ENCODE assay signal across 2 cellular contexts in the genomic region with DNA sequence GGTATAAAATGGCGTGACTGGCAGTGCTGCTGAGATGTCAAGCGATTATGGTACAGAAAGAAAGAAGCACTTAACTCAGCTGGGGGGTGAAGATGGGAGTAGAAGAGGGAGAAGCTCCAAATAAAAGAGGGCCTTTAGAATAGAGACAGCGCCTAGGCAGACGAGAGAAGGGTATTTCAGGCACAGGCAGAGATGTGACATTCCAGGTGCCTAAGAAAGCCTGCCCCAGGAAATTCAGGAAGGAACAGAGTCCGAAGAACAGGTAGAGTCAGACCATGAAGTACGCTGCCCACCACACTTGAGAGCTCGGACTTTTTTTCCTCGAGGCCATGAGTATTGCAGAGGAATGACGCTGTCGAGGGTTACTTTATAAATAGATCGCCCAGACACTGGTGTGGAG.
TF ChIP-seq lines count a peak whose summit lies in the region.

No MANE protein-coding gene starts in this region.

TF ChIP-seq in GM23338, 12 proteins besides CTCF, POLR2A, EP300 and RAD21 (continued from another document):
- TF ChIP-seq, protein P1, sequence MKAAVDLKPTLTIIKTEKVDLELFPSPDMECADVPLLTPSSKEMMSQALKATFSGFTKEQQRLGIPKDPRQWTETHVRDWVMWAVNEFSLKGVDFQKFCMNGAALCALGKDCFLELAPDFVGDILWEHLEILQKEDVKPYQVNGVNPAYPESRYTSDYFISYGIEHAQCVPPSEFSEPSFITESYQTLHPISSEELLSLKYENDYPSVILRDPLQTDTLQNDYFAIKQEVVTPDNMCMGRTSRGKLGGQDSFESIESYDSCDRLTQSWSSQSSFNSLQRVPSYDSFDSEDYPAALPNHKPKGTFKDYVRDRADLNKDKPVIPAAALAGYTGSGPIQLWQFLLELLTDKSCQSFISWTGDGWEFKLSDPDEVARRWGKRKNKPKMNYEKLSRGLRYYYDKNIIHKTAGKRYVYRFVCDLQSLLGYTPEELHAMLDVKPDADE (IDR thresholded peaks at IDR 0.05), result no peak
- TF ChIP-seq, protein P2, sequence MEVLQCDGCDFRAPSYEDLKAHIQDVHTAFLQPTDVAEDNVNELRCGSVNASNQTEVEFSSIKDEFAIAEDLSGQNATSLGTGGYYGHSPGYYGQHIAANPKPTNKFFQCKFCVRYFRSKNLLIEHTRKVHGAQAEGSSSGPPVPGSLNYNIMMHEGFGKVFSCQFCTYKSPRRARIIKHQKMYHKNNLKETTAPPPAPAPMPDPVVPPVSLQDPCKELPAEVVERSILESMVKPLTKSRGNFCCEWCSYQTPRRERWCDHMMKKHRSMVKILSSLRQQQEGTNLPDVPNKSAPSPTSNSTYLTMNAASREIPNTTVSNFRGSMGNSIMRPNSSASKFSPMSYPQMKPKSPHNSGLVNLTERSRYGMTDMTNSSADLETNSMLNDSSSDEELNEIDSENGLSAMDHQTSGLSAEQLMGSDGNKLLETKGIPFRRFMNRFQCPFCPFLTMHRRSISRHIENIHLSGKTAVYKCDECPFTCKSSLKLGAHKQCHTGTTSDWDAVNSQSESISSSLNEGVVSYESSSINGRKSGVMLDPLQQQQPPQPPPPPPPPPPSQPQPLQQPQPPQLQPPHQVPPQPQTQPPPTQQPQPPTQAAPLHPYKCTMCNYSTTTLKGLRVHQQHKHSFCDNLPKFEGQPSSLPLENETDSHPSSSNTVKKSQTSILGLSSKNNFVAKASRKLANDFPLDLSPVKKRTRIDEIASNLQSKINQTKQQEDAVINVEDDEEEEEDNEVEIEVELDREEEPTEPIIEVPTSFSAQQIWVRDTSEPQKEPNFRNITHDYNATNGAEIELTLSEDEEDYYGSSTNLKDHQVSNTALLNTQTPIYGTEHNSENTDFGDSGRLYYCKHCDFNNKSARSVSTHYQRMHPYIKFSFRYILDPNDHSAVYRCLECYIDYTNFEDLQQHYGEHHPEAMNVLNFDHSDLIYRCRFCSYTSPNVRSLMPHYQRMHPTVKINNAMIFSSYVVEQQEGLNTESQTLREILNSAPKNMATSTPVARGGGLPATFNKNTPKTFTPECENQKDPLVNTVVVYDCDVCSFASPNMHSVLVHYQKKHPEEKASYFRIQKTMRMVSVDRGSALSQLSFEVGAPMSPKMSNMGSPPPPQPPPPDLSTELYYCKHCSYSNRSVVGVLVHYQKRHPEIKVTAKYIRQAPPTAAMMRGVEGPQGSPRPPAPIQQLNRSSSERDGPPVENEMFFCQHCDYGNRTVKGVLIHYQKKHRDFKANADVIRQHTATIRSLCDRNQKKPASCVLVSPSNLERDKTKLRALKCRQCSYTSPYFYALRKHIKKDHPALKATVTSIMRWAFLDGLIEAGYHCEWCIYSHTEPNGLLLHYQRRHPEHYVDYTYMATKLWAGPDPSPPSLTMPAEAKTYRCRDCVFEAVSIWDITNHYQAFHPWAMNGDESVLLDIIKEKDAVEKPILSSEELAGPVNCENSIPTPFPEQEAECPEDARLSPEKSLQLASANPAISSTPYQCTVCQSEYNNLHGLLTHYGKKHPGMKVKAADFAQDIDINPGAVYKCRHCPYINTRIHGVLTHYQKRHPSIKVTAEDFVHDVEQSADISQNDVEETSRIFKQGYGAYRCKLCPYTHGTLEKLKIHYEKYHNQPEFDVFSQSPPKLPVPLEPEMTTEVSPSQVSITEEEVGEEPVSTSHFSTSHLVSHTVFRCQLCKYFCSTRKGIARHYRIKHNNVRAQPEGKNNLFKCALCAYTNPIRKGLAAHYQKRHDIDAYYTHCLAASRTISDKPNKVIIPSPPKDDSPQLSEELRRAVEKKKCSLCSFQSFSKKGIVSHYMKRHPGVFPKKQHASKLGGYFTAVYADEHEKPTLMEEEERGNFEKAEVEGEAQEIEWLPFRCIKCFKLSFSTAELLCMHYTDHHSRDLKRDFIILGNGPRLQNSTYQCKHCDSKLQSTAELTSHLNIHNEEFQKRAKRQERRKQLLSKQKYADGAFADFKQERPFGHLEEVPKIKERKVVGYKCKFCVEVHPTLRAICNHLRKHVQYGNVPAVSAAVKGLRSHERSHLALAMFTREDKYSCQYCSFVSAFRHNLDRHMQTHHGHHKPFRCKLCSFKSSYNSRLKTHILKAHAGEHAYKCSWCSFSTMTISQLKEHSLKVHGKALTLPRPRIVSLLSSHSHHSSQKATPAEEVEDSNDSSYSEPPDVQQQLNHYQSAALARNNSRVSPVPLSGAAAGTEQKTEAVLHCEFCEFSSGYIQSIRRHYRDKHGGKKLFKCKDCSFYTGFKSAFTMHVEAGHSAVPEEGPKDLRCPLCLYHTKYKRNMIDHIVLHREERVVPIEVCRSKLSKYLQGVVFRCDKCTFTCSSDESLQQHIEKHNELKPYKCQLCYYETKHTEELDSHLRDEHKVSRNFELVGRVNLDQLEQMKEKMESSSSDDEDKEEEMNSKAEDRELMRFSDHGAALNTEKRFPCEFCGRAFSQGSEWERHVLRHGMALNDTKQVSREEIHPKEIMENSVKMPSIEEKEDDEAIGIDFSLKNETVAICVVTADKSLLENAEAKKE (CRISPR knock-in tag; IDR thresholded peaks at IDR 0.05), result no peak
- no peak for TF ChIP-seq JUNB (IDR thresholded peaks at IDR 0.05; ENCODE audit: unreplicated experiment)
- TF ChIP-seq EZH2 (IDR thresholded peaks at IDR 0.05; ENCODE audit: low read depth, unreplicated experiment), result no peak
- TF ChIP-seq, protein P3, sequence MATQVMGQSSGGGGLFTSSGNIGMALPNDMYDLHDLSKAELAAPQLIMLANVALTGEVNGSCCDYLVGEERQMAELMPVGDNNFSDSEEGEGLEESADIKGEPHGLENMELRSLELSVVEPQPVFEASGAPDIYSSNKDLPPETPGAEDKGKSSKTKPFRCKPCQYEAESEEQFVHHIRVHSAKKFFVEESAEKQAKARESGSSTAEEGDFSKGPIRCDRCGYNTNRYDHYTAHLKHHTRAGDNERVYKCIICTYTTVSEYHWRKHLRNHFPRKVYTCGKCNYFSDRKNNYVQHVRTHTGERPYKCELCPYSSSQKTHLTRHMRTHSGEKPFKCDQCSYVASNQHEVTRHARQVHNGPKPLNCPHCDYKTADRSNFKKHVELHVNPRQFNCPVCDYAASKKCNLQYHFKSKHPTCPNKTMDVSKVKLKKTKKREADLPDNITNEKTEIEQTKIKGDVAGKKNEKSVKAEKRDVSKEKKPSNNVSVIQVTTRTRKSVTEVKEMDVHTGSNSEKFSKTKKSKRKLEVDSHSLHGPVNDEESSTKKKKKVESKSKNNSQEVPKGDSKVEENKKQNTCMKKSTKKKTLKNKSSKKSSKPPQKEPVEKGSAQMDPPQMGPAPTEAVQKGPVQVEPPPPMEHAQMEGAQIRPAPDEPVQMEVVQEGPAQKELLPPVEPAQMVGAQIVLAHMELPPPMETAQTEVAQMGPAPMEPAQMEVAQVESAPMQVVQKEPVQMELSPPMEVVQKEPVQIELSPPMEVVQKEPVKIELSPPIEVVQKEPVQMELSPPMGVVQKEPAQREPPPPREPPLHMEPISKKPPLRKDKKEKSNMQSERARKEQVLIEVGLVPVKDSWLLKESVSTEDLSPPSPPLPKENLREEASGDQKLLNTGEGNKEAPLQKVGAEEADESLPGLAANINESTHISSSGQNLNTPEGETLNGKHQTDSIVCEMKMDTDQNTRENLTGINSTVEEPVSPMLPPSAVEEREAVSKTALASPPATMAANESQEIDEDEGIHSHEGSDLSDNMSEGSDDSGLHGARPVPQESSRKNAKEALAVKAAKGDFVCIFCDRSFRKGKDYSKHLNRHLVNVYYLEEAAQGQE (IDR thresholded peaks at IDR 0.05; ENCODE audit: unreplicated experiment), result no peak
- TF ChIP-seq ZNF331 (CRISPR knock-in tag; IDR thresholded peaks at IDR 0.05; ENCODE audit: low read depth), result no peak
- no peak for TF ChIP-seq STAT1 (IDR thresholded peaks at IDR 0.05; ENCODE audit: unreplicated experiment)
- no peak for TF ChIP-seq NANOG (IDR thresholded peaks at IDR 0.05; ENCODE audit: borderline replicate concordance)
- no peak for TF ChIP-seq EZH2phosphoT487 (IDR thresholded peaks at IDR 0.05; ENCODE audit: unreplicated experiment)

TF ChIP-seq in H1, 55 proteins besides CTCF, POLR2A, EP300 and RAD21 (continued from another document):
- TF ChIP-seq, protein P4, sequence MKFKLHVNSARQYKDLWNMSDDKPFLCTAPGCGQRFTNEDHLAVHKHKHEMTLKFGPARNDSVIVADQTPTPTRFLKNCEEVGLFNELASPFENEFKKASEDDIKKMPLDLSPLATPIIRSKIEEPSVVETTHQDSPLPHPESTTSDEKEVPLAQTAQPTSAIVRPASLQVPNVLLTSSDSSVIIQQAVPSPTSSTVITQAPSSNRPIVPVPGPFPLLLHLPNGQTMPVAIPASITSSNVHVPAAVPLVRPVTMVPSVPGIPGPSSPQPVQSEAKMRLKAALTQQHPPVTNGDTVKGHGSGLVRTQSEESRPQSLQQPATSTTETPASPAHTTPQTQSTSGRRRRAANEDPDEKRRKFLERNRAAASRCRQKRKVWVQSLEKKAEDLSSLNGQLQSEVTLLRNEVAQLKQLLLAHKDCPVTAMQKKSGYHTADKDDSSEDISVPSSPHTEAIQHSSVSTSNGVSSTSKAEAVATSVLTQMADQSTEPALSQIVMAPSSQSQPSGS (IDR thresholded peaks at IDR 0.05; ENCODE audit: low read length), result no peak
- TF ChIP-seq SAP30 (IDR thresholded peaks at IDR 0.05; ENCODE audit: insufficient read depth, insufficient replicate concordance, low read length) (no peak), SP2 (IDR thresholded peaks at IDR 0.05; ENCODE audit: low read length) (no peak), RFX5 (IDR thresholded peaks at IDR 0.05; ENCODE audit: borderline replicate concordance, low read depth, low read length) (no peak), TBP (IDR thresholded peaks at IDR 0.05; ENCODE audit: low read depth, low read length) (no peak), CHD2 (IDR thresholded peaks at IDR 0.05; ENCODE audit: low read length) (no peak), SIN3A (conservative IDR thresholded peaks at IDR 0.05 in 1 of 2, IDR thresholded peaks at IDR 0.05 in 1 of 2; ENCODE audit: low read depth in 1 of 2, low read length in 2 of 2) (no peak), TEAD4 (IDR thresholded peaks at IDR 0.05; ENCODE audit: low read depth, low read length) (no peak), PHF8 (conservative IDR thresholded peaks at IDR 0.05; ENCODE audit: low read depth, low read length) (no peak), SUZ12 (IDR thresholded peaks at IDR 0.05; ENCODE audit: low read length) (no peak)
- TF ChIP-seq, protein P5, sequence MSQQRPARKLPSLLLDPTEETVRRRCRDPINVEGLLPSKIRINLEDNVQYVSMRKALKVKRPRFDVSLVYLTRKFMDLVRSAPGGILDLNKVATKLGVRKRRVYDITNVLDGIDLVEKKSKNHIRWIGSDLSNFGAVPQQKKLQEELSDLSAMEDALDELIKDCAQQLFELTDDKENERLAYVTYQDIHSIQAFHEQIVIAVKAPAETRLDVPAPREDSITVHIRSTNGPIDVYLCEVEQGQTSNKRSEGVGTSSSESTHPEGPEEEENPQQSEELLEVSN (IDR thresholded peaks at IDR 0.05), result no peak
